Comparison of ENCODE assay signal across 37 cellular contexts in genomic region chr5:114909424-114909823, GRCh38.
"Had no signal": no experiment of that assay in that cellular context is flagged by ENCODE, and none has a peak within 500 bp of the region (broad histone marks: within the 10 kb centered on the region; RNA-seq: fewer than 3 reads in every experiment).

No MANE protein-coding gene starts in this region.

- H3K4me1 ChIP-seq: adrenal gland, body of pancreas, breast epithelium had no signal

- H3K9me3 Mint-ChIP-seq: activated T-helper 1 cell treated with anti-CD3 and anti-CD28 coated beads, Interleukin-12 subunit alpha, Interleukin-12 subunit beta, Interleukin-2, Interleukin-4 antibody, amounts not matched to agents 30 ng/mL and 10 ng/mL and 1 ng/mL, durations not matched to agents 14 hours and 24 hours and 36 hours had no signal

- H3K27me3 ChIP-seq: adrenal gland, body of pancreas, brain microvascular endothelial cell, breast epithelium had no signal

- H3K9me3 ChIP-seq: adrenal gland, body of pancreas had no signal

- H3K4me1 Mint-ChIP-seq: activated CD4-positive, alpha-beta memory T cell treated with anti-CD3 and anti-CD28 coated beads, Interleukin-2, amount 10 ng/mL, durations not matched to agents 7 days and 5 days; activated CD4-positive, alpha-beta T cell treated with anti-CD3 and anti-CD28 coated beads for 36 hours; activated CD4-positive, alpha-beta T cell treated with anti-CD3 and anti-CD28 coated beads, Interleukin-2, amount 10 ng/mL, durations not matched to agents 7 days and 5 days; activated naive CD8-positive, alpha-beta T cell treated with anti-CD3 and anti-CD28 coated beads for 36 hours; activated T-helper 17 cell treated with anti-CD3 and anti-CD28 coated beads, Interleukin-2, amount 50 U/mL, for 72 hours had no signal

- FAIRE-seq: astrocyte, colon, TTC549 had no signal

- H3K36me3 Mint-ChIP-seq: activated naive CD8-positive, alpha-beta T cell treated with anti-CD3 and anti-CD28 coated beads for 36 hours had no signal

- H3K4me3 Mint-ChIP-seq: activated CD4-positive, alpha-beta memory T cell treated with anti-CD3 and anti-CD28 coated beads, Interleukin-2, amount 10 ng/mL, durations not matched to agents 7 days and 5 days; activated CD4-positive, alpha-beta T cell treated with anti-CD3 and anti-CD28 coated beads for 36 hours; activated CD4-positive, alpha-beta T cell treated with anti-CD3 and anti-CD28 coated beads, Interleukin-2, amount 10 ng/mL, durations not matched to agents 7 days and 5 days; activated naive CD4-positive, alpha-beta T cell treated with anti-CD3 and anti-CD28 coated beads for 36 hours; activated naive CD8-positive, alpha-beta T cell treated with anti-CD3 and anti-CD28 coated beads for 36 hours; activated T-cell treated with anti-CD3 and anti-CD28 coated beads, Interleukin-2, amount 50 U/mL, for 4 hours; activated T-cell treated with anti-CD3 and anti-CD28 coated beads, Interleukin-2, amount 50 U/mL, for 72 hours; activated T-helper 1 cell treated with anti-CD3 and anti-CD28 coated beads, Interleukin-12 subunit alpha, Interleukin-12 subunit beta, Interleukin-2, Interleukin-4 antibody, amounts not matched to agents 30 ng/mL and 10 ng/mL and 1 ng/mL, durations not matched to agents 14 hours and 24 hours and 36 hours; activated T-helper 17 cell treated with anti-CD3 and anti-CD28 coated beads, Interleukin-2, amount 50 U/mL, for 72 hours; T-helper 1 cell treated with Interleukin-12 subunit alpha and Interleukin-12 subunit beta and Interleukin-4 antibody, amounts not matched to agents 30 μg/mL and 1 μg/mL, for 36 hours; T-helper 2 cell treated with Interferon-gamma antibody and Interleukin-4, amounts not matched to agents 5 μg/mL and 100 μg/mL, for 36 hours had no signal

- H3K4me3 ChIP-seq: adrenal gland, body of pancreas, breast epithelium had no signal

- ATAC-seq: activated CD4-positive, alpha-beta T cell treated with anti-CD3 and anti-CD28 coated beads for 36 hours; activated CD4-positive, CD25-positive, alpha-beta regulatory T cell treated with anti-CD3 and anti-CD28 coated beads, Interleukin-2, amount 50 U/mL, for 24 hours; activated naive CD4-positive, alpha-beta T cell treated with anti-CD3 and anti-CD28 coated beads, Interleukin-2, amount 50 U/mL, for 72 hours; activated T-cell treated with anti-CD3 and anti-CD28 coated beads, Interleukin-2, amount 50 U/mL, for 4 hours; activated T-cell treated with anti-CD3 and anti-CD28 coated beads, Interleukin-2, amount 50 U/mL, for 72 hours; activated T-helper 17 cell treated with anti-CD3 and anti-CD28 coated beads, Interleukin-2, amount 50 U/mL, for 72 hours; body of pancreas had no signal

- H3K27me3 Mint-ChIP-seq: activated CD4-positive, alpha-beta memory T cell treated with anti-CD3 and anti-CD28 coated beads, Interleukin-2, amount 10 ng/mL, durations not matched to agents 7 days and 5 days; activated CD4-positive, alpha-beta T cell treated with anti-CD3 and anti-CD28 coated beads for 36 hours; activated CD4-positive, alpha-beta T cell treated with anti-CD3 and anti-CD28 coated beads, Interleukin-2, amount 10 ng/mL, durations not matched to agents 7 days and 5 days; activated naive CD8-positive, alpha-beta T cell treated with anti-CD3 and anti-CD28 coated beads for 36 hours; activated T-helper 17 cell treated with anti-CD3 and anti-CD28 coated beads, Interleukin-2, amount 50 U/mL, for 72 hours had no signal

- DNase-seq: activated CD4-positive, alpha-beta memory T cell treated with anti-CD3 and anti-CD28 coated beads, Interleukin-2, amount 10 ng/mL, durations not matched to agents 7 days and 5 days; activated CD4-positive, alpha-beta T cell treated with anti-CD3 and anti-CD28 coated beads for 1 hour; activated CD4-positive, alpha-beta T cell treated with anti-CD3 and anti-CD28 coated beads for 36 hours; activated CD4-positive, alpha-beta T cell treated with anti-CD3 and anti-CD28 coated beads for 48 hours; activated CD4-positive, alpha-beta T cell treated with anti-CD3 and anti-CD28 coated beads, Interleukin-2, amount 10 ng/mL, durations not matched to agents 7 days and 5 days; activated CD4-positive, alpha-beta T cell treated with anti-CD3 and anti-CD28 coated beads, Interleukin-2, amount 50 U/mL, for 48 hours; activated CD4-positive, CD25-positive, alpha-beta regulatory T cell; activated CD8-positive, alpha-beta memory T cell treated with anti-CD3 and anti-CD28 coated beads, Interleukin-2, amount 50 U/mL, for 4 hours; activated effector memory CD4-positive, alpha-beta T cell treated with anti-CD3 and anti-CD28 coated beads, Interleukin-2, amount 50 U/mL, for 16 hours; activated gamma-delta T cell treated with Interleukin-2 at 50 U/mL for 16 hours; activated naive CD4-positive, alpha-beta T cell; activated naive CD4-positive, alpha-beta T cell treated with anti-CD3 and anti-CD28 coated beads for 36 hours; activated naive CD4-positive, alpha-beta T cell treated with anti-CD3 and anti-CD28 coated beads, Interleukin-2, amount 50 U/mL, for 16 hours; activated naive CD8-positive, alpha-beta T cell treated with anti-CD3 and anti-CD28 coated beads for 36 hours; activated T-cell treated with anti-CD3 and anti-CD28 coated beads for 4 hours; activated T-cell treated with anti-CD3 and anti-CD28 coated beads, Interleukin-2, amount 50 U/mL, for 1 hour; activated T-cell treated with anti-CD3 and anti-CD28 coated beads, Interleukin-2, amount 50 U/mL, for 4 hours; activated T-cell treated with anti-CD3 and anti-CD28 coated beads, Interleukin-2, amount 50 U/mL, for 72 hours; adrenal gland; amniotic stem cell; aorta; body of pancreas; brain microvascular endothelial cell; central memory CD4-positive, alpha-beta T cell; T-helper 2 cell; T-helper 9 cell had no signal

- H3K27ac ChIP-seq: adrenal gland, body of pancreas, brain microvascular endothelial cell, breast epithelium, VCaP had no signal

- H3K36me3 ChIP-seq: adrenal gland, brain microvascular endothelial cell, breast epithelium had no signal

- H3K27ac Mint-ChIP-seq: activated CD4-positive, alpha-beta memory T cell treated with anti-CD3 and anti-CD28 coated beads, Interleukin-2, amount 10 ng/mL, durations not matched to agents 7 days and 5 days; activated CD4-positive, alpha-beta T cell treated with anti-CD3 and anti-CD28 coated beads for 36 hours; activated CD4-positive, alpha-beta T cell treated with anti-CD3 and anti-CD28 coated beads, Interleukin-2, amount 10 ng/mL, durations not matched to agents 7 days and 5 days; activated naive CD4-positive, alpha-beta T cell treated with anti-CD3 and anti-CD28 coated beads for 36 hours; activated naive CD4-positive, alpha-beta T cell treated with anti-CD3 and anti-CD28 coated beads, Interleukin-2, amount 50 U/mL, for 72 hours; activated naive CD8-positive, alpha-beta T cell treated with anti-CD3 and anti-CD28 coated beads for 36 hours; activated T-cell treated with anti-CD3 and anti-CD28 coated beads, Interleukin-2, amount 50 U/mL, for 72 hours; activated T-helper 1 cell treated with anti-CD3 and anti-CD28 coated beads, Interleukin-12 subunit alpha, Interleukin-12 subunit beta, Interleukin-2, Interleukin-4 antibody, amounts not matched to agents 30 ng/mL and 10 ng/mL and 1 ng/mL, durations not matched to agents 14 hours and 24 hours and 36 hours; activated T-helper 17 cell treated with anti-CD3 and anti-CD28 coated beads, Interleukin-2, amount 50 U/mL, for 72 hours; T-helper 1 cell treated with Interleukin-12 subunit alpha and Interleukin-12 subunit beta and Interleukin-4 antibody, amounts not matched to agents 30 μg/mL and 1 μg/mL, for 36 hours; T-helper 2 cell treated with Interferon-gamma antibody and Interleukin-4, amounts not matched to agents 5 μg/mL and 100 μg/mL, for 36 hours had no signal
